In genomic region chr16:30381351-30382041, GRCh38 we compare ENCODE assay signal across 1 cellular context.
TF ChIP-seq lines count a peak whose summit lies in the region.

No MANE protein-coding gene starts in this region.

TF ChIP-seq in GM23338, 12 proteins besides CTCF, POLR2A, EP300 and RAD21 (continued from another document):
- TF ChIP-seq REST (IDR thresholded peaks at IDR 0.05; ENCODE audit: unreplicated experiment) = no peak
- no peak for TF ChIP-seq CREB1 (CRISPR knock-in tag; IDR thresholded peaks at IDR 0.05; ENCODE audit: low read depth)
- no peak for TF ChIP-seq NANOG (IDR thresholded peaks at IDR 0.05; ENCODE audit: borderline replicate concordance)
- no peak for TF ChIP-seq ZNF462 (CRISPR knock-in tag; IDR thresholded peaks at IDR 0.05)
- no peak for TF ChIP-seq EZH2phosphoT487 (IDR thresholded peaks at IDR 0.05; ENCODE audit: unreplicated experiment)
- no peak for TF ChIP-seq EZH2 (IDR thresholded peaks at IDR 0.05; ENCODE audit: low read depth, unreplicated experiment)
